Comparison of ENCODE assay signal across 22 cellular contexts in the genomic region with DNA sequence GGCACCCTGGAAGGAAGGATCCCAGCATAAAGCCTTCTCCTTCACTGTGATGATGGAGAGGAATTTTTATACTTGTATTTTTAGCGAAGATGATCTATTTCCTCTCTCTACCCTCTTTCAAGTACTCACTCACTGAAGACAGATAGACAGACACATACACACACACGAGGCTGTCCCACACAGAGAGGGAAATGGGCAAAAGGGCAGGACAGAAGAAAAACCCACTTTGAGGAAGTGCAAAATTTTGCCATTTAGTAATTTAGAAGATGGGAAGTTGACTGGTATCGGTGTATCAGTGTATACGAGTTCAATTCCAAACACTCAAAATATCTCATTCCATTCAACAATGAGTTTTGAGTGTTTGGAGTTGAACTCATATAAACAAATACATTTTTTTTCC. TPM values are rescaled to one million over a fixed set of nuclear protein-coding genes. Genes with fewer than 3 reads are reported as not detected.
DNase-seq lines count a peak whose midpoint lies in the region; ATAC-seq, FAIRE-seq and TF ChIP-seq lines count a peak whose summit lies in the region.
"Had no signal": no experiment of that assay in that cellular context is flagged by ENCODE, and none has a peak within 500 bp of the region (broad histone marks: within the 10 kb centered on the region; RNA-seq: fewer than 3 reads in every experiment).

No MANE protein-coding gene starts in this region.

- H3K4me2 ChIP-seq in K562 (ENCODE audit: insufficient read depth, low read length), result no peak overlapping the region
- H3K4me2 ChIP-seq: KMS-11 had no signal

- POLR2A ChIA-PET in K562 (lab: Yijun Ruan, JAX) (interaction anchor here (0.7 kb wide), 1 partner anchor 8 kb away, joined by 5 read pairs; no protein-coding TSS in a partner anchor), MCF 10A (lab: Yijun Ruan, JAX) (interaction anchor here (0.7 kb wide), 1 partner anchor 251 kb away, joined by 4 read pairs; no protein-coding TSS in a partner anchor)

- BruUV-seq in K562 (replicated peaks; lab: Mats Ljungman, UMichigan), result no TSS peak
- no TSS peak for BruUV-seq in MCF 10A (replicated peaks; lab: Mats Ljungman, UMichigan)

- no peak for TF ChIP-seq RAD21 in K562 (CRISPR knock-in tag; conservative IDR thresholded peaks at IDR 0.05 in 1 of 2, IDR thresholded peaks at IDR 0.05 in 1 of 2)

- peaks cover 0 to 3% of the 10 kb centered on the region in 2 experiments; a peak in 1 of 5 replicates for H3K4me1 ChIP-seq in K562 (replicated peaks in 1 of 2; ENCODE audit: control insufficient read depth in 2 of 2, insufficient read depth in 2 of 2, low read length in 2 of 2)
- peaks cover 20 to 24% of the 10 kb centered on the region in 2 experiments for H3K4me1 ChIP-seq in neutrophil (ENCODE audit: control insufficient read depth in 1 of 2, insufficient read depth in 1 of 2, low read depth in 1 of 2, low read length in 1 of 2)

- intact Hi-C loops in K562 (cut with micrococcal nuclease), result no loop called here
- intact Hi-C loops in MCF 10A (cut with micrococcal nuclease), result no loop called here

- no peaks in the 10 kb centered on the region for H3K36me3 Mint-ChIP-seq in MCF 10A (ENCODE audit: insufficient read depth, unreplicated experiment)
- H3K36me3 Mint-ChIP-seq: CD4-positive, alpha-beta memory T cell had no signal

- H3K4me3 Mint-ChIP-seq in MCF 10A (ENCODE audit: unreplicated experiment), result no peak overlapping the region
- H3K4me3 Mint-ChIP-seq: CD4-positive, alpha-beta memory T cell; T-helper 1 cell treated with Interleukin-12 subunit alpha and Interleukin-12 subunit beta and Interleukin-4 antibody, amounts not matched to agents 30 μg/mL and 1 μg/mL, for 36 hours had no signal

- TF ChIP-seq CTCF in K562 (IDR thresholded peaks at IDR 0.05 in 2 of 3, conservative IDR thresholded peaks at IDR 0.05 in 1 of 3; ENCODE audit: insufficient read depth in 2 of 3, low read depth in 1 of 3, low read length in 3 of 3) (no peak), neutrophil (IDR thresholded peaks at IDR 0.05) (no peak), MCF 10A (IDR thresholded peaks at IDR 0.05; ENCODE audit: unreplicated experiment) (no peak)

- no peak for TF ChIP-seq POLR2A in K562 (conservative IDR thresholded peaks at IDR 0.05)

- no peaks in the 10 kb centered on the region for H3K79me2 ChIP-seq in K562 (ENCODE audit: control insufficient read depth, insufficient read depth, low read length)

- no peaks in the 10 kb centered on the region for H4K20me1 ChIP-seq in K562 (replicated peaks; ENCODE audit: control insufficient read depth, insufficient read depth, low read length)

- no peaks in the 10 kb centered on the region for H3K27me3 Mint-ChIP-seq in MCF 10A (ENCODE audit: insufficient read depth, unreplicated experiment)

- no peaks in the 10 kb centered on the region for H3K9me3 Mint-ChIP-seq in MCF 10A (ENCODE audit: unreplicated experiment)
- H3K9me3 Mint-ChIP-seq: CD4-positive, alpha-beta memory T cell; T-helper 1 cell treated with Interleukin-12 subunit alpha and Interleukin-12 subunit beta and Interleukin-4 antibody, amounts not matched to agents 30 μg/mL and 1 μg/mL, for 36 hours had no signal

- H2AFZ ChIP-seq in K562 (ENCODE audit: low read depth, low read length), result no peak overlapping the region
- H2AFZ ChIP-seq: GM23248 had no signal

- in situ Hi-C loops in KBM-7 (cut with MboI; ENCODE audit: low pct_unique_long_range_greater_than_20kb, low sequenced_read_pairs) (no loop called here), K562 (cut with MboI) (loop anchor here (5.0 kb wide), 1 partner anchor 82 kb away; no protein-coding TSS in a partner anchor)

- H3K9ac ChIP-seq in K562 (ENCODE audit: insufficient read depth in 1 of 2, low read depth in 2 of 2, low read length in 2 of 2), result no peak overlapping the region
- H3K9ac ChIP-seq: GM23248, KMS-11 had no signal

- ATAC-seq in K562, result no peak

- 2% methylated on average over 4 of the region's 4 CpGs for WGBS in K562 (ENCODE audit: insufficient coverage, low coverage, missing lambda C conversion rate)

- TF ChIP-seq EP300 in K562 (IDR thresholded peaks at IDR 0.05; ENCODE audit: low read length), result no peak

- no peak overlapping the region for H3K27ac Mint-ChIP-seq in MCF 10A (ENCODE audit: low read depth, unreplicated experiment)
- H3K27ac Mint-ChIP-seq: T-helper 1 cell treated with Interleukin-12 subunit alpha and Interleukin-12 subunit beta and Interleukin-4 antibody, amounts not matched to agents 30 μg/mL and 1 μg/mL, for 36 hours had no signal

- H3K36me3 ChIP-seq in K562 (ENCODE audit: control insufficient read depth, insufficient read depth, low read length) (no peaks in the 10 kb centered on the region), neutrophil (no peaks in the 10 kb centered on the region)

- H3K9me1 ChIP-seq in K562 (ENCODE audit: control insufficient read depth, insufficient read depth, low read length), result no peaks in the 10 kb centered on the region

- FAIRE-seq in K562 (lab: Jason Lieb, UNC), result no peak
- FAIRE-seq: G401.6, GM12892 had no signal

- H3K9me3 ChIP-seq in K562 (replicated peaks; ENCODE audit: control insufficient read depth, insufficient read depth, low read depth, low read length) (no peaks in the 10 kb centered on the region), neutrophil (no peaks in the 10 kb centered on the region)

- no peak overlapping the region for H3K4me3 ChIP-seq in K562
- no peak overlapping the region for H3K4me3 ChIP-seq in neutrophil (ENCODE audit: low read depth in 1 of 2, low read length in 1 of 2)
- H3K4me3 ChIP-seq: GM23248, SK-N-MC had no signal

- no peaks in the 10 kb centered on the region for H3K4me1 Mint-ChIP-seq in MCF 10A (ENCODE audit: insufficient read depth, unreplicated experiment)
- H3K4me1 Mint-ChIP-seq: CD4-positive, alpha-beta memory T cell had no signal

- DNase-seq in KBM-7, result peak; percentile 47
- DNase-seq in NOMO-1 treated with DMSO at 0.1 percent for 48 hours (lab: John Stamatoyannopoulos, UW; ENCODE audit: unreplicated experiment), result peak; percentile 59
- no peak for DNase-seq in K562 (ENCODE audit: extremely low read depth in 1 of 4, low spot score in 3 of 4)
- DNase-seq in SHP77 treated with DMSO at 0.1 percent for 48 hours (lab: John Stamatoyannopoulos, UW), result no peak
- DNase-seq in NCI-H187 treated with DMSO at 0.1 percent for 48 hours (lab: John Stamatoyannopoulos, UW), result no peak
- no peak for DNase-seq in DMS79 treated with DMSO at 0.1 percent for 48 hours (lab: John Stamatoyannopoulos, UW)
- DNase-seq in MCF 10A (ENCODE audit: unreplicated experiment), result no peak
- DNase-seq: CD4-positive, alpha-beta memory T cell; DMS79; GM23248; NCI-H146; NCI-H446 treated with DMSO at 0.1 percent for 48 hours; NCI-H774; OCI-M1 had no signal

- H3K27me3 ChIP-seq in K562 (ENCODE audit: control insufficient read depth in 2 of 2, insufficient read depth in 2 of 2, low read length in 2 of 2) (peaks cover 33 to 40% of the 10 kb centered on the region in 2 experiments), neutrophil (no peaks in the 10 kb centered on the region)

- H3K27ac ChIP-seq in K562 (ENCODE audit: extremely low read depth, low read depth, low read length), result no peak overlapping the region
- peak overlapping the region; percentile 35 for H3K27ac ChIP-seq in neutrophil
- H3K27ac ChIP-seq: GM23248, HL-60, KMS-11, RWPE1, SK-N-MC had no signal

- CTCF ChIA-PET in K562 (lab: Yijun Ruan, JAX; ENCODE audit: low intra/inter-chr PET ratio) (interaction anchor here (0.6 kb wide), 1 partner anchor 593 kb away, joined by 3 read pairs; no protein-coding TSS in a partner anchor), MCF 10A (lab: Yijun Ruan, JAX) (interaction anchor here (0.6 to 10.5 kb wide), 5 partner anchors 34 to 238 kb away, joined by 3 to 213 read pairs (median 4); no protein-coding TSS in a partner anchor)

TF ChIP-seq in K562, 482 proteins besides CTCF, POLR2A, EP300 and RAD21 (continues in another document):
- TF ChIP-seq ZFPM2 (CRISPR knock-in tag; IDR thresholded peaks at IDR 0.05), result no peak

RNA-seq across cellular contexts. Expression of gene HEBP2, which starts 30.9 kb away (rescaled TPM):
- total RNA-seq in K562 (2011; cell fraction: chromatin; rRNA removed; ENCODE audit: low replicate concordance), result 3.8 and 7.0 TPM in 2 replicates
- 2.6 and 2.8 TPM in 2 replicates for total RNA-seq in K562 (2011; cell fraction: nucleolus; rRNA removed)
- total RNA-seq in K562 (2011; cell fraction: nucleoplasm; rRNA removed), result 5.9 and 6.8 TPM in 2 replicates
- total RNA-seq in K562 (2014; rRNA removed), result 62.9 and 64.7 TPM in 2 replicates
- 38.8 and 40.8 TPM in 2 replicates for total RNA-seq in K562 (2014; rRNA removed; fragmentation: Illumina TruSeq; extraction: Trizol)
- total RNA-seq in K562 (2015; rRNA removed; fragmentation: Illumina TruSeq; extraction: Trizol), result 17.0 and 17.9 TPM in 2 replicates
- 63.7 and 64.7 TPM in 2 replicates for total RNA-seq in K562 (2021)
- 30.9 and 36.9 TPM in 2 replicates for polyA plus RNA-seq in K562 (2011; rRNA removed)
- polyA plus RNA-seq in K562 (2011; cell fraction: cytosol; rRNA removed), result 7.4 and 33.2 TPM in 2 replicates
- 7.2 and 7.6 TPM in 2 replicates for polyA plus RNA-seq in K562 (2011; cell fraction: nucleus; rRNA removed)
- polyA plus RNA-seq in K562 (2012), result 44.8 and 49.3 TPM in 2 replicates
- polyA plus RNA-seq in K562 (2014; fragmentation: Illumina TruSeq; extraction: Trizol), result 11.6 and 12.4 TPM in 2 replicates
- polyA plus RNA-seq in K562 (2014; fragmentation: Nextera tagmentation; extraction: Ambion mirVana), result 10 to 100 TPM in 1 of 2 experiments, 1 to 10 TPM in 1; 8.5 to 14.5 TPM
- 45.4 and 46.6 TPM in 2 replicates for polyA plus RNA-seq in K562 (2014; rRNA removed)
- 6.0 and 7.6 TPM in 2 replicates for polyA minus RNA-seq in K562 (2011; rRNA and poly(A)+ RNA removed)
- 2.9 and 6.4 TPM in 2 replicates for polyA minus RNA-seq in K562 (2011; cell fraction: cytosol; rRNA and poly(A)+ RNA removed)
- 2.3 and 4.7 TPM in 2 replicates for polyA minus RNA-seq in K562 (2011; cell fraction: nucleus; rRNA and poly(A)+ RNA removed)
- 71.2 and 89.7 TPM in 2 replicates for total RNA-seq in MCF 10A (2022)

RNA-seq across cellular contexts. Expression of gene SMIM28, which starts 57.2 kb away (rescaled TPM):
- total RNA-seq in K562 (2011; cell fraction: chromatin; rRNA removed; ENCODE audit: low replicate concordance), result not detected in 2 replicates
- total RNA-seq in K562 (2011; cell fraction: nucleolus; rRNA removed), result not detected in 2 replicates
- not detected in 2 replicates for total RNA-seq in K562 (2011; cell fraction: nucleoplasm; rRNA removed)
- total RNA-seq in K562 (2014; rRNA removed) (not detected in 2 replicates), K562 (2014; rRNA removed; fragmentation: Illumina TruSeq; extraction: Trizol) (not detected in 2 replicates), K562 (2015; rRNA removed; fragmentation: Illumina TruSeq; extraction: Trizol) (not detected in 2 replicates), K562 (2021) (not detected in 2 replicates), MCF 10A (2022) (not detected in 2 replicates)
- polyA plus RNA-seq in K562 (2011; rRNA removed) (not detected in 2 replicates), K562 (2014; fragmentation: Illumina TruSeq; extraction: Trizol) (not detected in 2 replicates), K562 (2014; fragmentation: Nextera tagmentation; extraction: Ambion mirVana) (not detected), K562 (2014; rRNA removed) (not detected in 2 replicates)
- not detected in 2 replicates for polyA plus RNA-seq in K562 (2011; cell fraction: cytosol; rRNA removed)
- polyA plus RNA-seq in K562 (2011; cell fraction: nucleus; rRNA removed), result not detected in 2 replicates
- polyA plus RNA-seq in K562 (2012), result not detected in 2 replicates
- not detected in 2 replicates for polyA minus RNA-seq in K562 (2011; rRNA and poly(A)+ RNA removed)
- not detected in 2 replicates for polyA minus RNA-seq in K562 (2011; cell fraction: cytosol; rRNA and poly(A)+ RNA removed)
- not detected in 2 replicates for polyA minus RNA-seq in K562 (2011; cell fraction: nucleus; rRNA and poly(A)+ RNA removed)
- total RNA-seq: CD4-positive, alpha-beta memory T cell; GM23248 had no signal
- polyA plus RNA-seq: CD4-positive, alpha-beta memory T cell; GM23248 had no signal

Comparison
In these comparisons a context has a peak if more than half of its experiments do, and no peak if none do; other contexts are left out.
1. DNase-seq: peak in KBM-7 (single experiment) and NOMO-1 treated with DMSO at 0.1 percent for 48 hours (single experiment); none in K562 (0 of 4), SHP77 treated with DMSO at 0.1 percent for 48 hours (single experiment), NCI-H187 treated with DMSO at 0.1 percent for 48 hours (single experiment), DMS79 treated with DMSO at 0.1 percent for 48 hours (single experiment) and MCF 10A (single experiment).